Comparison of ENCODE assay signal across 27 cellular contexts in the genomic region with DNA sequence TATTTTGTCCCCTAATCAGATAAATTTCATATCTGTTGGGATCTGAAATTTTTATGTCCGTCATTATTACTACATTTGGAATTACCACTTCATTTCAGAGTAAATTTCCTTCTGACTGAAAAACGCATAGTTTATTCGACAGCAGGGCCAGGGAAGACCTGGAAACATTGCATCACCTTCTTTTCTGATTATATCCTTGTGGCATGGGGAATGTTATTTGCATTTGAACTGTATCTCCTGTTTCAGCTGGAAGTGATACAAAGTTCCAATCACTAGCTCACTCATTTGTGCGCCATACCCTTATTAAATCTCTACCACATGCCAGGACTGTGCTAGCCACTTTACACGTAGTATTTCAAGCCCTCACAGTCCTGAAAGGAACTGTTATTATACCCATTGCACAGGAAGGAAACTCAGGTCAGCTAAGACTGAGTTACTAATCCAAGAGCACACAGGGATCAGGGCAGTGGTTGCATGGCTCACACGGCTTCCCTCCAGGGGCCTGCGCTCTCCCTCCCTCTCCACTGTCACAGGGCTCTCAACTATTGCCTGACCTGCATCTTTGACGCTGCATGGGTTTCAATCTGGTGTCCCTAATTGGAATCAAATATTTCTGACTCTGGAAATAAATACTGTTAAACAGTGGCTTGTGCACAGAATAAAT.
"Had no signal": no experiment of that assay in that cellular context is flagged by ENCODE, and none has a peak within 500 bp of the region (broad histone marks: within the 10 kb centered on the region; RNA-seq: fewer than 3 reads in every experiment).

No MANE protein-coding gene starts in this region.

- H3K9me3 Mint-ChIP-seq: activated T-cell treated with anti-CD3 and anti-CD28 coated beads, Interleukin-2, amount 50 U/mL, for 4 hours; activated T-helper 2 cell treated with anti-CD3 and anti-CD28 coated beads, Interferon-gamma antibody, Interleukin-2, Interleukin-4, amounts not matched to agents 10 μg/mL and 5 μg/mL and 100 μg/mL, durations not matched to agents 14 hours and 24 hours and 36 hours; T-helper 2 cell treated with Interferon-gamma antibody and Interleukin-4, amounts not matched to agents 5 μg/mL and 100 μg/mL, for 36 hours had no signal

- ATAC-seq: activated CD8-positive, alpha-beta T cell treated with anti-CD3 and anti-CD28 coated beads, Interleukin-2, amount 10 ng/mL, durations not matched to agents 7 days and 5 days; activated T-cell treated with anti-CD3 and anti-CD28 coated beads, Interleukin-2, amount 50 U/mL, for 4 hours; left cardiac atrium; sciatic nerve; stimulated activated memory B cell treated with anti-CD40 and anti-IgM and Interleukin-4, amounts not matched to agents 10 μg/mL and 1 μg/mL and 100 μg/mL, for 72 hours; T-cell had no signal

- H3K36me3 Mint-ChIP-seq: activated naive CD8-positive, alpha-beta T cell treated with anti-CD3 and anti-CD28 coated beads for 36 hours; naive B cell; stimulated activated memory B cell treated with anti-CD40 and anti-IgM and Interleukin-4, amounts not matched to agents 10 μg/mL and 1 μg/mL and 100 μg/mL, for 72 hours; T-cell had no signal

- H3K4me3 ChIP-seq: coronary artery, esophagus squamous epithelium, transverse colon, vagina had no signal

- H3K4me1 ChIP-seq: transverse colon, vagina had no signal

- H3K36me3 ChIP-seq: esophagus squamous epithelium, transverse colon, vagina, WERI-Rb-1 had no signal

- H3K27ac ChIP-seq: coronary artery, esophagus squamous epithelium, transverse colon, vagina, WERI-Rb-1 had no signal

- DNase-seq: activated CD4-positive, alpha-beta T cell treated with anti-CD3 and anti-CD28 coated beads for 1 hour; activated CD4-positive, alpha-beta T cell treated with anti-CD3 and anti-CD28 coated beads, Interleukin-2, amount 50 U/mL, for 1 hour; activated CD8-positive, alpha-beta memory T cell treated with anti-CD3 and anti-CD28 coated beads, Interleukin-2, amount 50 U/mL, for 4 hours; activated CD8-positive, alpha-beta T cell treated with anti-CD3 and anti-CD28 coated beads, Interleukin-2, amount 10 ng/mL, durations not matched to agents 7 days and 5 days; activated naive CD4-positive, alpha-beta T cell treated with Interleukin-2 at 50 U/mL for 16 hours; activated naive CD8-positive, alpha-beta T cell treated with anti-CD3 and anti-CD28 coated beads for 36 hours; activated T-cell treated with anti-CD3 and anti-CD28 coated beads, Interleukin-2, amount 50 U/mL, for 4 hours; amniotic stem cell; cerebellar nuclear complex; esophagus squamous epithelium; left cardiac atrium; mesenchymal stem cell; naive B cell; nucleus accumbens; small intestine; stimulated activated CD4-positive, alpha-beta T cell treated with anti-CD3 and anti-CD28 coated beads, Interleukin-15, amount 100 ng/mL, for 24 hours; T-cell; transverse colon; WERI-Rb-1 had no signal

- H3K9me3 ChIP-seq: esophagus squamous epithelium, transverse colon, vagina had no signal

- H3K4me3 Mint-ChIP-seq: activated CD8-positive, alpha-beta T cell treated with anti-CD3 and anti-CD28 coated beads, Interleukin-2, amount 10 ng/mL, durations not matched to agents 7 days and 5 days; activated naive CD8-positive, alpha-beta T cell treated with anti-CD3 and anti-CD28 coated beads for 36 hours; activated T-cell treated with anti-CD3 and anti-CD28 coated beads, Interleukin-2, amount 50 U/mL, for 4 hours; naive B cell; stimulated activated memory B cell treated with anti-CD40 and anti-IgM and Interleukin-4, amounts not matched to agents 10 μg/mL and 1 μg/mL and 100 μg/mL, for 72 hours; T-cell; T-helper 2 cell treated with Interferon-gamma antibody and Interleukin-4, amounts not matched to agents 5 μg/mL and 100 μg/mL, for 36 hours had no signal

- FAIRE-seq: islet of Langerhans, small intestine, TTC549 had no signal

- H3K27me3 ChIP-seq: esophagus squamous epithelium, transverse colon, vagina had no signal

- H3K4me1 Mint-ChIP-seq: activated naive CD8-positive, alpha-beta T cell treated with anti-CD3 and anti-CD28 coated beads for 36 hours; naive B cell; stimulated activated memory B cell treated with anti-CD40 and anti-IgM and Interleukin-4, amounts not matched to agents 10 μg/mL and 1 μg/mL and 100 μg/mL, for 72 hours; T-cell had no signal

- H3K27ac Mint-ChIP-seq: activated CD8-positive, alpha-beta T cell treated with anti-CD3 and anti-CD28 coated beads, Interleukin-2, amount 10 ng/mL, durations not matched to agents 7 days and 5 days; activated naive CD8-positive, alpha-beta T cell treated with anti-CD3 and anti-CD28 coated beads for 36 hours; activated T-helper 2 cell treated with anti-CD3 and anti-CD28 coated beads, Interferon-gamma antibody, Interleukin-2, Interleukin-4, amounts not matched to agents 10 μg/mL and 5 μg/mL and 100 μg/mL, durations not matched to agents 14 hours and 24 hours and 36 hours; naive B cell; stimulated activated memory B cell treated with anti-CD40 and anti-IgM and Interleukin-4, amounts not matched to agents 10 μg/mL and 1 μg/mL and 100 μg/mL, for 72 hours; T-cell; T-helper 2 cell treated with Interferon-gamma antibody and Interleukin-4, amounts not matched to agents 5 μg/mL and 100 μg/mL, for 36 hours had no signal
